ENCODE assay signal across 14 cellular contexts in the genomic region with DNA sequence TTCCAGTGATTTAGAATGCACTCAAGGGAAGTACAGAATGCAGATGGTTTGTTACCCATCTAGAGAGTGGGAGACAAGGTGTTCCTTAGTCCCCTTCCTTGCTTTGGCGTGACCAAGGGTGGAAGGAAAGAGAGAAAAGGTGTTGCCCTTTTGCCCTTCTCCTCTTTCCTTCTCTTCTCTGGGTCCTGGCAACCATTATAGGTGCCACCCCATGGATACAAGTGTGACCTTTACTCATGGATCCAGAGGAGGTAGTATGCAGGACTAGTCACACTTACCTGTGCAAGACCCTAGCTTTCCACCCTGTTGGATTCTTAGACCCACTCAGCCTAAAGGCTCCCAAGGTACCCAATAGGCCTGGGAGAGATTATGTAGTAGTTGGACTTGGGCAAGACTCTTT. TPM values are rescaled to one million over a fixed set of nuclear protein-coding genes. Genes with fewer than 3 reads are reported as not detected.
A peak's percentile ranks its signal among the peaks of the same experiment; 100 is the strongest.
DNase-seq lines count a peak whose midpoint lies in the region; ATAC-seq, FAIRE-seq and TF ChIP-seq lines count a peak whose summit lies in the region.
"Had no signal": no experiment of that assay in that cellular context is flagged by ENCODE, and none has a peak within 500 bp of the region (broad histone marks: within the 10 kb centered on the region; RNA-seq: fewer than 3 reads in every experiment).

No MANE protein-coding gene starts in this region.

- H2BK120ac ChIP-seq in H1 (replicated peaks; ENCODE audit: low read depth, low read length): no peak overlapping the region

- H3K56ac ChIP-seq in H1 (replicated peaks; ENCODE audit: insufficient read length, low read depth, low read length): no peak overlapping the region

- no peak overlapping the region for H3K9ac ChIP-seq in H1 (replicated peaks in 1 of 4; ENCODE audit: extremely low read depth in 1 of 4, low read depth in 3 of 4, low read length in 3 of 4)
- H3K9ac ChIP-seq in neural progenitor cell: no peak overlapping the region

- CTCF ChIA-PET in H1 (lab: Charles Lee; ENCODE audit: partially characterized antibody): interaction anchor here (1.3 kb wide), 2 partner anchors 134 to 233 kb away, joined by 4 to 7 read pairs; no protein-coding TSS in a partner anchor
- CTCF ChIA-PET in activated naive CD4-positive, alpha-beta T cell treated with anti-CD3 and anti-CD28 coated beads for 36 hours (lab: Charles Lee): interaction anchor here (0.7 to 1.1 kb wide), 3 partner anchors 87 to 900 kb away, joined by 3 read pairs; a partner anchor contains a TSS

- H3K27me3 Mint-ChIP-seq in neural progenitor cell (ENCODE audit: insufficient read depth, low read depth): no peaks in the 10 kb centered on the region
- no peaks in the 10 kb centered on the region for H3K27me3 Mint-ChIP-seq in activated naive CD4-positive, alpha-beta T cell treated with anti-CD3 and anti-CD28 coated beads for 36 hours (ENCODE audit: low read depth)
- H3K27me3 Mint-ChIP-seq: activated naive CD8-positive, alpha-beta T cell had no signal

- H2BK12ac ChIP-seq in H1 (ENCODE audit: low read depth, low read length): no peak overlapping the region

- no peak overlapping the region for H3K23ac ChIP-seq in H1 (ENCODE audit: insufficient read length)

- H3K9me3 Mint-ChIP-seq in neural progenitor cell: peaks cover 75% of the 10 kb centered on the region
- peaks cover 56% of the 10 kb centered on the region for H3K9me3 Mint-ChIP-seq in activated naive CD4-positive, alpha-beta T cell treated with anti-CD3 and anti-CD28 coated beads for 36 hours

- H3K27me3 ChIP-seq in H1 (replicated peaks in 1 of 4; ENCODE audit: control insufficient read depth in 3 of 4, extremely low read depth in 1 of 4, insufficient read depth in 3 of 4, low read length in 3 of 4) (no peaks in the 10 kb centered on the region), neural progenitor cell (no peaks in the 10 kb centered on the region)

- no peak overlapping the region for H2BK20ac ChIP-seq in H1 (ENCODE audit: low read length)

- ATAC-seq in HG02798 (IDR thresholded peaks at IDR 0.05; ENCODE audit: poor library complexity, unreplicated experiment): no peak

- WGBS in H1 (ENCODE audit: extremely low coverage in 1 of 2, insufficient coverage in 1 of 2, insufficient read length in 1 of 2, insufficient replicate concordance in 2 of 2, low coverage in 1 of 2, low lambda C conversion rate in 2 of 2, missing lambda C conversion rate in 1 of 2), 2 experiments: 67% methylated on average over 1 of the region's 1 CpG; no CpG with 5 or more reads in 1 of the 2 experiments

- no peak overlapping the region for H3K4me3 Mint-ChIP-seq in neural progenitor cell
- no peak overlapping the region for H3K4me3 Mint-ChIP-seq in activated naive CD4-positive, alpha-beta T cell treated with anti-CD3 and anti-CD28 coated beads for 36 hours
- H3K4me3 Mint-ChIP-seq: activated naive CD8-positive, alpha-beta T cell had no signal

- H3K79me2 ChIP-seq in H1 (ENCODE audit: control insufficient read depth in 1 of 2, insufficient read depth in 2 of 2, low read length in 2 of 2) (no peaks in the 10 kb centered on the region), neural progenitor cell (ENCODE audit: low read depth) (no peaks in the 10 kb centered on the region)

- H3K27ac Mint-ChIP-seq in neural progenitor cell: no peak overlapping the region
- H3K27ac Mint-ChIP-seq in activated naive CD4-positive, alpha-beta T cell treated with anti-CD3 and anti-CD28 coated beads for 36 hours: no peak overlapping the region
- H3K27ac Mint-ChIP-seq: activated naive CD8-positive, alpha-beta T cell had no signal

- POLR2A ChIA-PET in H1 (lab: Charles Lee; ENCODE audit: partially characterized antibody): interaction anchor here (1.5 kb wide), 1 partner anchor 38 kb away, joined by 5 read pairs; no protein-coding TSS in a partner anchor

- no peak overlapping the region for H4K5ac ChIP-seq in H1 (ENCODE audit: insufficient read length, low read depth, low read length)

- no peak for FAIRE-seq in H1 (lab: Jason Lieb, UNC)
- FAIRE-seq: G401.6 had no signal

- H3K4me2 ChIP-seq in H1 (ENCODE audit: insufficient read depth in 1 of 2, low read depth in 2 of 2, low read length in 2 of 2) (no peak overlapping the region), neural progenitor cell (no peak overlapping the region)

- H3K4ac ChIP-seq in H1 (replicated peaks; ENCODE audit: insufficient read length, low read depth, low read length): no peak overlapping the region

- no peak overlapping the region for H2AK5ac ChIP-seq in H1 (ENCODE audit: low read depth, low read length)

- TF ChIP-seq POLR2A in NB4 (IDR thresholded peaks at IDR 0.05; ENCODE audit: extremely low read depth, insufficient read length) (no peak), H1 (IDR thresholded peaks at IDR 0.05; ENCODE audit: control extremely low read depth in 1 of 2, low read depth in 2 of 2, low read length in 2 of 2) (no peak)

- H2BK5ac ChIP-seq in H1 (ENCODE audit: low read depth, low read length): no peak overlapping the region

- no peak overlapping the region for H3K4me3 ChIP-seq in NB4 (ENCODE audit: low read depth, low read length)
- peak overlapping the region in 1 of 4 experiments; percentile 13; a peak in 1 of 8 replicates for H3K4me3 ChIP-seq in H1 (ENCODE audit: extremely low read depth in 1 of 4, insufficient read depth in 2 of 4, low read depth in 3 of 4, low read length in 4 of 4)
- no peak overlapping the region for H3K4me3 ChIP-seq in neural progenitor cell

- peaks cover 17% of the 10 kb centered on the region for H3K36me3 Mint-ChIP-seq in neural progenitor cell
- H3K36me3 Mint-ChIP-seq in activated naive CD4-positive, alpha-beta T cell treated with anti-CD3 and anti-CD28 coated beads for 36 hours (ENCODE audit: low read depth): peaks cover 51% of the 10 kb centered on the region

- no peaks in the 10 kb centered on the region for H3K79me1 ChIP-seq in H1 (ENCODE audit: low read depth, low read length)

- no peak overlapping the region for H3K14ac ChIP-seq in H1 (ENCODE audit: insufficient read length)

- no peak overlapping the region for H3K18ac ChIP-seq in H1 (ENCODE audit: extremely low read depth, low read length)

- no peaks in the 10 kb centered on the region for H4K20me1 ChIP-seq in H1 (replicated peaks in 1 of 2; ENCODE audit: control insufficient read depth in 1 of 2, insufficient read depth in 2 of 2, low read length in 2 of 2)
- no peaks in the 10 kb centered on the region for H4K20me1 ChIP-seq in neural progenitor cell (ENCODE audit: low read depth)

- H4K8ac ChIP-seq in H1 (ENCODE audit: extremely low read depth, insufficient read depth, low read length): no peak overlapping the region

- H3K36me3 ChIP-seq in H1 (ENCODE audit: control insufficient read depth in 2 of 4, insufficient read depth in 4 of 4, low read length in 3 of 4): no peaks in the 10 kb centered on the region
- no peaks in the 10 kb centered on the region for H3K36me3 ChIP-seq in neural progenitor cell

- peak; percentile 24 for DNase-seq in NCI-H2196 (lab: John Stamatoyannopoulos, UW; ENCODE audit: unreplicated experiment)
- no peak for DNase-seq in NCI-H2196 treated with DMSO at 0.1 percent for 48 hours (lab: John Stamatoyannopoulos, UW; ENCODE audit: unreplicated experiment)
- peak; percentile 47 for DNase-seq in NB4 (ENCODE audit: low read depth)
- no peak for DNase-seq in H1 (ENCODE audit: low read depth in 1 of 2, low spot score in 2 of 2)
- peak; percentile 34 for DNase-seq in neural progenitor cell (ENCODE audit: low spot score)
- DNase-seq in activated naive CD4-positive, alpha-beta T cell treated with anti-CD3 and anti-CD28 coated beads for 36 hours: no peak
- no peak for DNase-seq in globus pallidus (ENCODE audit: low spot score)
- DNase-seq: activated CD8-positive, alpha-beta memory T cell treated with anti-CD3 and anti-CD28 coated beads, Interleukin-2, amount 50 U/mL, for 4 hours; head of caudate nucleus; NCI-H510A; SHP77 treated with DMSO at 0.1 percent for 48 hours had no signal

- intact Hi-C loops in activated naive CD4-positive, alpha-beta T cell treated with anti-CD3 and anti-CD28 coated beads for 36 hours (cut with micrococcal nuclease): no loop called here

- H2AFZ ChIP-seq in H1 (ENCODE audit: low read length) (no peak overlapping the region), neural progenitor cell (replicated peaks) (no peak overlapping the region)

- TF ChIP-seq RAD21 in H1 (IDR thresholded peaks at IDR 0.05 in 1 of 2, conservative IDR thresholded peaks at IDR 0.05 in 1 of 2; ENCODE audit: low read depth in 2 of 2, low read length in 2 of 2): no peak; a peak in 1 of 4 replicates

- H3K23me2 ChIP-seq in H1 (ENCODE audit: low read depth, low read length): no peaks in the 10 kb centered on the region

- H3K4me1 ChIP-seq in H1 (replicated peaks in 1 of 4; ENCODE audit: control insufficient read depth in 3 of 4, insufficient read depth in 4 of 4, low read length in 3 of 4): no peaks in the 10 kb centered on the region
- H3K4me1 ChIP-seq in neural progenitor cell: no peaks in the 10 kb centered on the region

- H4K91ac ChIP-seq in H1 (replicated peaks; ENCODE audit: insufficient read length, low read length): no peak overlapping the region

- TF ChIP-seq CTCF in NB4 (IDR thresholded peaks at IDR 0.05; ENCODE audit: low read depth, low read length) (no peak), H1 (IDR thresholded peaks at IDR 0.05; ENCODE audit: control extremely low read depth in 1 of 3, insufficient read depth in 1 of 3, low read depth in 1 of 3, low read length in 3 of 3) (no peak), neural progenitor cell (IDR thresholded peaks at IDR 0.05) (no peak)

- peaks cover 54 to 71% of the 10 kb centered on the region in 2 experiments for H3K9me3 ChIP-seq in H1 (ENCODE audit: insufficient read depth in 2 of 2, low read depth in 1 of 2, low read length in 1 of 2)
- H3K9me3 ChIP-seq in neural progenitor cell (ENCODE audit: low read depth): peaks cover 43% of the 10 kb centered on the region

- H2BK15ac ChIP-seq in H1 (ENCODE audit: low read length): no peak overlapping the region

- TF ChIP-seq EP300 in H1 (IDR thresholded peaks at IDR 0.05; ENCODE audit: borderline replicate concordance in 1 of 2, low read depth in 2 of 2, low read length in 2 of 2): no peak

- no peaks in the 10 kb centered on the region for H3F3A ChIP-seq in neural progenitor cell (ENCODE audit: low read depth)

- no peak overlapping the region for H3K27ac ChIP-seq in H1 (ENCODE audit: low read depth, low read length)
- H3K27ac ChIP-seq in neural progenitor cell: no peak overlapping the region

- H3K4me1 Mint-ChIP-seq in neural progenitor cell: no peaks in the 10 kb centered on the region
- no peaks in the 10 kb centered on the region for H3K4me1 Mint-ChIP-seq in activated naive CD4-positive, alpha-beta T cell treated with anti-CD3 and anti-CD28 coated beads for 36 hours (ENCODE audit: low read depth)

RNA-seq across cellular contexts. Expression of a gene that starts 11.6 kb away (rescaled TPM):
- total RNA-seq in H1 (2021; fragmentation: NEBNext Ultra II Directional; extraction: Animal tissue kit (Norgen Biotek cat#: 25700)): 27.6 and 29.5 TPM in 2 replicates
- polyA plus RNA-seq in H1 (2011; rRNA removed): 18.5 and 19.2 TPM in 2 replicates
- 24.9 TPM for polyA plus RNA-seq in H1 (2011; cell fraction: cytosol; rRNA removed)
- 27.0 TPM for polyA plus RNA-seq in H1 (2011; cell fraction: nucleus; rRNA removed)
- polyA plus RNA-seq in H1 (2012, experiment 1 of 2): 27.3 to 30.1 TPM (median 28.5 TPM) in 4 replicates
- 20.0 TPM for polyA plus RNA-seq in H1 (2012, experiment 2 of 2)
- polyA plus RNA-seq in H1 (2013, experiment 1 of 2): 21.2 TPM
- 20.0 TPM for polyA plus RNA-seq in H1 (2013, experiment 2 of 2)
- polyA minus RNA-seq in H1 (2011; rRNA and poly(A)+ RNA removed): 19.3 and 19.9 TPM in 2 replicates
- polyA minus RNA-seq in H1 (2011; cell fraction: cytosol; rRNA and poly(A)+ RNA removed): 7.3 TPM
- 37.4 TPM for polyA minus RNA-seq in H1 (2011; cell fraction: nucleus; rRNA and poly(A)+ RNA removed)
- 22.9 and 39.4 TPM in 2 replicates for total RNA-seq in neural progenitor cell (ENCODE audit: low replicate concordance)
- 10 to 100 TPM; 35.7 to 36.0 TPM for total RNA-seq in activated naive CD4-positive, alpha-beta T cell treated with anti-CD3 and anti-CD28 coated beads for 36 hours

RNA-seq across cellular contexts. Expression of a gene that starts 34.2 kb away (rescaled TPM):
- total RNA-seq in H1 (2021; fragmentation: NEBNext Ultra II Directional; extraction: Animal tissue kit (Norgen Biotek cat#: 25700)): 160 and 169 TPM in 2 replicates
- polyA plus RNA-seq in H1 (2011; rRNA removed): 181 and 197 TPM in 2 replicates
- polyA plus RNA-seq in H1 (2011; cell fraction: cytosol; rRNA removed): 144 TPM
- 89.2 TPM for polyA plus RNA-seq in H1 (2011; cell fraction: nucleus; rRNA removed)
- polyA plus RNA-seq in H1 (2012, experiment 1 of 2): 150 to 155 TPM (median 153 TPM) in 4 replicates
- 187 TPM for polyA plus RNA-seq in H1 (2012, experiment 2 of 2)
- 133 TPM for polyA plus RNA-seq in H1 (2013, experiment 1 of 2)
- 141 TPM for polyA plus RNA-seq in H1 (2013, experiment 2 of 2)
- polyA minus RNA-seq in H1 (2011; rRNA and poly(A)+ RNA removed): 35.3 and 42.5 TPM in 2 replicates
- 59.7 TPM for polyA minus RNA-seq in H1 (2011; cell fraction: cytosol; rRNA and poly(A)+ RNA removed)
- 33.6 TPM for polyA minus RNA-seq in H1 (2011; cell fraction: nucleus; rRNA and poly(A)+ RNA removed)
- 44.3 and 56.4 TPM in 2 replicates for total RNA-seq in neural progenitor cell (ENCODE audit: low replicate concordance)
- 100 to 1,000 TPM; 185 to 186 TPM for total RNA-seq in activated naive CD4-positive, alpha-beta T cell treated with anti-CD3 and anti-CD28 coated beads for 36 hours

RNA-seq across cellular contexts. Expression of a gene that starts 58.2 kb away (rescaled TPM):
- total RNA-seq in H1 (2021; fragmentation: NEBNext Ultra II Directional; extraction: Animal tissue kit (Norgen Biotek cat#: 25700)): 0.69 and 1.0 TPM in 2 replicates
- 1.3 and 1.4 TPM in 2 replicates for polyA plus RNA-seq in H1 (2011; rRNA removed)
- polyA plus RNA-seq in H1 (2011; cell fraction: cytosol; rRNA removed): 1.8 TPM
- 1.5 TPM for polyA plus RNA-seq in H1 (2011; cell fraction: nucleus; rRNA removed)
- polyA plus RNA-seq in H1 (2012, experiment 1 of 2): 2.7 to 4.2 TPM (median 4.0 TPM) in 4 replicates
- 1.6 TPM for polyA plus RNA-seq in H1 (2012, experiment 2 of 2)
- polyA plus RNA-seq in H1 (2013, experiment 1 of 2): 1.1 TPM
- polyA plus RNA-seq in H1 (2013, experiment 2 of 2): 1.3 TPM
- polyA minus RNA-seq in H1 (2011; rRNA and poly(A)+ RNA removed): 0.20 and 0.47 TPM in 2 replicates
- not detected for polyA minus RNA-seq in H1 (2011; cell fraction: cytosol; rRNA and poly(A)+ RNA removed)
- 1.00 TPM for polyA minus RNA-seq in H1 (2011; cell fraction: nucleus; rRNA and poly(A)+ RNA removed)
- 1.7 TPM in 1 of 2 replicates, not detected in the other for total RNA-seq in neural progenitor cell (ENCODE audit: low replicate concordance)
- total RNA-seq in activated naive CD4-positive, alpha-beta T cell treated with anti-CD3 and anti-CD28 coated beads for 36 hours: 10 to 100 TPM; 14.2 to 14.8 TPM

Comparison
In these comparisons a context has a peak if more than half of its experiments do, and no peak if none do; other contexts are left out.
1. DNase-seq: peak in NCI-H2196 (single experiment), NB4 (single experiment) and neural progenitor cell (single experiment); none in NCI-H2196 treated with DMSO at 0.1 percent for 48 hours (single experiment), H1 (0 of 2), activated naive CD4-positive, alpha-beta T cell treated with anti-CD3 and anti-CD28 coated beads for 36 hours (single experiment) and globus pallidus (single experiment).